Comparison of ENCODE assay signal across 7 cellular contexts in genomic region chr9:131349881-131350563, GRCh38. TPM values are rescaled to one million over a fixed set of nuclear protein-coding genes. Genes with fewer than 3 reads are reported as not detected.
DNase-seq lines count a peak whose midpoint lies in the region; ATAC-seq, FAIRE-seq and TF ChIP-seq lines count a peak whose summit lies in the region.

No MANE protein-coding gene starts in this region.

- H3K36me3 ChIP-seq in prostate gland: no peaks in the 10 kb centered on the region

- peak; percentile 79 for DNase-seq in GM19239 (ENCODE audit: insufficient read length, low spot score)
- peak; percentile 17 to 65 for DNase-seq in NCI-H1930 (lab: John Stamatoyannopoulos, UW)
- peak; percentile 74 for DNase-seq in amniotic epithelial cell (ENCODE audit: low read depth)
- peak; percentile 95 for DNase-seq in left ventricle myocardium superior
- DNase-seq in prostate gland (ENCODE audit: low spot score): peak; percentile 91
- DNase-seq in ureter (ENCODE audit: low spot score): peak; percentile 90

- peak overlapping the region in 1 of 2 donors; percentile 33 for H3K27ac ChIP-seq in prostate gland

- TF ChIP-seq CTCF in prostate gland (IDR thresholded peaks at IDR 0.05): peak; percentile 61 to 93 (median 88)

- TF ChIP-seq POLR2A in prostate gland (IDR thresholded peaks at IDR 0.05): no peak

- peak overlapping the region; percentile 8 to 27 for H3K4me3 ChIP-seq in prostate gland

- peaks cover 8% of the 10 kb centered on the region for H3K4me1 Mint-ChIP-seq in T-helper 1 cell treated with Interleukin-12 subunit alpha and Interleukin-12 subunit beta and Interleukin-4 antibody, amounts not matched to agents 30 μg/mL and 1 μg/mL, for 36 hours (ENCODE audit: low read depth)

- WGBS in prostate gland: 9% methylated on average over 27 of the region's 27 CpGs

- no peaks in the 10 kb centered on the region for H3K27me3 Mint-ChIP-seq in T-helper 1 cell treated with Interleukin-12 subunit alpha and Interleukin-12 subunit beta and Interleukin-4 antibody, amounts not matched to agents 30 μg/mL and 1 μg/mL, for 36 hours (ENCODE audit: low read depth)

- H3K4me3 Mint-ChIP-seq in T-helper 1 cell treated with Interleukin-12 subunit alpha and Interleukin-12 subunit beta and Interleukin-4 antibody, amounts not matched to agents 30 μg/mL and 1 μg/mL, for 36 hours: peak overlapping the region; percentile 62

- no peaks in the 10 kb centered on the region for H3K9me3 Mint-ChIP-seq in T-helper 1 cell treated with Interleukin-12 subunit alpha and Interleukin-12 subunit beta and Interleukin-4 antibody, amounts not matched to agents 30 μg/mL and 1 μg/mL, for 36 hours

- no peaks in the 10 kb centered on the region for H3K27me3 ChIP-seq in prostate gland (replicated peaks; ENCODE audit: insufficient read depth)

- ATAC-seq in left ventricle myocardium superior: peak; percentile 95

- no peak overlapping the region for H3K27ac Mint-ChIP-seq in T-helper 1 cell treated with Interleukin-12 subunit alpha and Interleukin-12 subunit beta and Interleukin-4 antibody, amounts not matched to agents 30 μg/mL and 1 μg/mL, for 36 hours

- intact Hi-C loops in left ventricle myocardium superior (cut with micrococcal nuclease) (no loop called here), prostate gland (cut with DNase I) (loop anchor here (1.0 to 10.0 kb wide), 3 partner anchors 125 to 392 kb away; partner anchors contain the start of gene RAPGEF1)

- FAIRE-seq in GM19239 (lab: Jason Lieb, UNC): peak; percentile 91

- no peaks in the 10 kb centered on the region for H3K9me3 ChIP-seq in prostate gland

- H3K4me1 ChIP-seq in prostate gland (replicated peaks): no peaks in the 10 kb centered on the region

- H3K36me3 Mint-ChIP-seq in T-helper 1 cell treated with Interleukin-12 subunit alpha and Interleukin-12 subunit beta and Interleukin-4 antibody, amounts not matched to agents 30 μg/mL and 1 μg/mL, for 36 hours (ENCODE audit: low read depth): no peaks in the 10 kb centered on the region

RNA-seq across cellular contexts. Expression of gene PRRC2B, which starts 43.9 kb away (rescaled TPM):
- total RNA-seq in left ventricle myocardium superior (144 TPM), prostate gland (100 to 1,000 TPM in 1 of 2 donors, 10 to 100 TPM in 1; 94.7 to 197 TPM), ureter (215 TPM)

Comparison
In these comparisons a context has a peak if more than half of its experiments do, and no peak if none do; other contexts are left out.
1. DNase-seq: peak in every context shown above with its lines; median percentile 95 in left ventricle myocardium superior; 91 in prostate gland; 90 in ureter; 79 in GM19239; 74 in amniotic epithelial cell; 41 in NCI-H1930.